28 cellular contexts compared by ENCODE assay signal in the genomic region with DNA sequence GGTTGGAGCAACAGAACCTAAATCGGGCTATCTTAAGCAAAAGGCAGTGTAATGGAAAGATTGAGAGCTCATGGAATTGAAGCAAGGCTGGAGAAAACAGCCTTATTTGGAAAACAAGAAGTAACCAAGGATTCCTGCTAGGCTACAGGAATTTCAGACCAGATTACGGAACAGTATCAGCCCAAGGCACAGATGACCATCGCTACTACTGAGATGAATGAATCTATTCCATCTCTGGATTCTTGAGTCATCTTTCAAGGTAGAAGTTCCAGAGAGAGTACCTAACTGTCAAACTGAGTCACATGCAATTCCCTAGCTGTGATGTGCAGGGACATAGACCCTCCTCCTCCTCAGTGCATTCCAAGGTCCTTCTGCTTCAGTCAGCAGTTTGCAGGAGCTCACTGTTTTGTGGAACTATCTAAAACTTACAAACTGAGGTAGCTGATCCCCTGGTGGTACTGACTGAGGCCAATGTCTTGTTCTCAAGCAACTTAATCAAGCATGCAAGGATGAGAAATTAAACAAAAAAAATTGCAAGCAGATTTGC.
"Had no signal": no experiment of that assay in that cellular context is flagged by ENCODE, and none has a peak within 500 bp of the region (broad histone marks: within the 10 kb centered on the region; RNA-seq: fewer than 3 reads in every experiment).

No MANE protein-coding gene starts in this region.

- H3K27ac Mint-ChIP-seq: activated CD4-positive, alpha-beta T cell treated with anti-CD3 and anti-CD28 coated beads, Interleukin-2, amount 10 ng/mL, durations not matched to agents 24 days and 14 days; activated CD8-positive, alpha-beta T cell treated with anti-CD3 and anti-CD28 coated beads, Interleukin-2, amount 10 ng/mL, durations not matched to agents 7 days and 5 days; activated naive CD4-positive, alpha-beta T cell treated with anti-CD3 and anti-CD28 coated beads, Interleukin-2, amount 50 U/mL, for 72 hours; activated T-cell treated with anti-CD3 and anti-CD28 coated beads, Interleukin-2, amount 50 U/mL, for 24 hours; activated T-helper 2 cell treated with anti-CD3 and anti-CD28 coated beads, Interferon-gamma antibody, Interleukin-2, Interleukin-4, amounts not matched to agents 10 μg/mL and 5 μg/mL and 100 μg/mL, durations not matched to agents 14 hours and 24 hours and 36 hours; T-helper 1 cell treated with Interleukin-12 subunit alpha and Interleukin-12 subunit beta and Interleukin-4 antibody, amounts not matched to agents 30 μg/mL and 1 μg/mL, for 36 hours; T-helper 2 cell treated with Interferon-gamma antibody and Interleukin-4, amounts not matched to agents 5 μg/mL and 100 μg/mL, for 36 hours had no signal

- H3K4me2 ChIP-seq: SK-N-SH had no signal

- H3K36me3 Mint-ChIP-seq: activated naive CD4-positive, alpha-beta T cell treated with anti-CD3 and anti-CD28 coated beads, Interleukin-2, amount 50 U/mL, for 72 hours had no signal

- H3K36me3 ChIP-seq: adrenal gland, breast epithelium, MG63, SJSA1 had no signal

- H3K9me3 Mint-ChIP-seq: activated CD4-positive, alpha-beta T cell treated with anti-CD3 and anti-CD28 coated beads, Interleukin-2, amount 10 ng/mL, durations not matched to agents 24 days and 14 days; activated naive CD4-positive, alpha-beta T cell treated with anti-CD3 and anti-CD28 coated beads, Interleukin-2, amount 50 U/mL, for 72 hours; activated T-cell treated with anti-CD3 and anti-CD28 coated beads, Interleukin-2, amount 50 U/mL, for 24 hours; activated T-helper 2 cell treated with anti-CD3 and anti-CD28 coated beads, Interferon-gamma antibody, Interleukin-2, Interleukin-4, amounts not matched to agents 10 μg/mL and 5 μg/mL and 100 μg/mL, durations not matched to agents 14 hours and 24 hours and 36 hours; T-helper 1 cell treated with Interleukin-12 subunit alpha and Interleukin-12 subunit beta and Interleukin-4 antibody, amounts not matched to agents 30 μg/mL and 1 μg/mL, for 36 hours; T-helper 2 cell treated with Interferon-gamma antibody and Interleukin-4, amounts not matched to agents 5 μg/mL and 100 μg/mL, for 36 hours had no signal

- FAIRE-seq: astrocyte, TTC549 had no signal

- H3K9me3 ChIP-seq: adrenal gland, body of pancreas, breast epithelium, MG63, SJSA1 had no signal

- H3K4me1 ChIP-seq: adrenal gland, body of pancreas, breast epithelium, SJSA1 had no signal

- DNase-seq: activated CD4-positive, alpha-beta T cell treated with anti-CD3 and anti-CD28 coated beads, Interleukin-2, amount 10 ng/mL, durations not matched to agents 24 days and 14 days; activated CD4-positive, alpha-beta T cell treated with anti-CD3 and anti-CD28 coated beads, Interleukin-2, amount 50 U/mL, for 48 hours; activated CD8-positive, alpha-beta T cell treated with anti-CD3 and anti-CD28 coated beads, Interleukin-2, amount 10 ng/mL, durations not matched to agents 7 days and 5 days; activated gamma-delta T cell; activated naive CD4-positive, alpha-beta T cell treated with Interleukin-2 at 50 U/mL for 16 hours; activated T-cell treated with anti-CD3 and anti-CD28 coated beads, Interleukin-2, amount 50 U/mL, for 24 hours; adrenal gland; body of pancreas; Kasumi-1; MG63; NCI-H1048; NCI-H1105 treated with DMSO at 0.1 percent for 48 hours; NCI-H1436 treated with DMSO at 0.1 percent for 48 hours; NCI-H1694 treated with DMSO at 0.1 percent for 48 hours; NCI-H2029; NCI-H345; NCI-H524 treated with DMSO at 0.1 percent for 48 hours; SHP77; SK-N-SH had no signal

- H3K27me3 ChIP-seq: adrenal gland, body of pancreas, breast epithelium, MG63, SJSA1 had no signal

- H3K4me3 Mint-ChIP-seq: activated CD4-positive, alpha-beta T cell treated with anti-CD3 and anti-CD28 coated beads, Interleukin-2, amount 10 ng/mL, durations not matched to agents 24 days and 14 days; activated CD8-positive, alpha-beta T cell treated with anti-CD3 and anti-CD28 coated beads, Interleukin-2, amount 10 ng/mL, durations not matched to agents 7 days and 5 days; activated T-cell treated with anti-CD3 and anti-CD28 coated beads, Interleukin-2, amount 50 U/mL, for 24 hours; T-helper 1 cell treated with Interleukin-12 subunit alpha and Interleukin-12 subunit beta and Interleukin-4 antibody, amounts not matched to agents 30 μg/mL and 1 μg/mL, for 36 hours; T-helper 2 cell treated with Interferon-gamma antibody and Interleukin-4, amounts not matched to agents 5 μg/mL and 100 μg/mL, for 36 hours had no signal

- H3K9ac ChIP-seq: SK-N-SH had no signal

- H3K27ac ChIP-seq: adrenal gland, body of pancreas, breast epithelium, SJSA1 had no signal

- H3K4me1 Mint-ChIP-seq: activated CD4-positive, alpha-beta T cell treated with anti-CD3 and anti-CD28 coated beads, Interleukin-2, amount 10 ng/mL, durations not matched to agents 24 days and 14 days had no signal

- ATAC-seq: activated CD8-positive, alpha-beta T cell treated with anti-CD3 and anti-CD28 coated beads, Interleukin-2, amount 10 ng/mL, durations not matched to agents 7 days and 5 days; activated naive CD4-positive, alpha-beta T cell treated with anti-CD3 and anti-CD28 coated beads, Interleukin-2, amount 50 U/mL, for 72 hours; body of pancreas; Panc1 had no signal

- H3K4me3 ChIP-seq: adrenal gland, body of pancreas, breast epithelium, MG63, SJSA1 had no signal

- H3K27me3 Mint-ChIP-seq: activated T-cell treated with anti-CD3 and anti-CD28 coated beads, Interleukin-2, amount 50 U/mL, for 24 hours had no signal
